In the genomic region with DNA sequence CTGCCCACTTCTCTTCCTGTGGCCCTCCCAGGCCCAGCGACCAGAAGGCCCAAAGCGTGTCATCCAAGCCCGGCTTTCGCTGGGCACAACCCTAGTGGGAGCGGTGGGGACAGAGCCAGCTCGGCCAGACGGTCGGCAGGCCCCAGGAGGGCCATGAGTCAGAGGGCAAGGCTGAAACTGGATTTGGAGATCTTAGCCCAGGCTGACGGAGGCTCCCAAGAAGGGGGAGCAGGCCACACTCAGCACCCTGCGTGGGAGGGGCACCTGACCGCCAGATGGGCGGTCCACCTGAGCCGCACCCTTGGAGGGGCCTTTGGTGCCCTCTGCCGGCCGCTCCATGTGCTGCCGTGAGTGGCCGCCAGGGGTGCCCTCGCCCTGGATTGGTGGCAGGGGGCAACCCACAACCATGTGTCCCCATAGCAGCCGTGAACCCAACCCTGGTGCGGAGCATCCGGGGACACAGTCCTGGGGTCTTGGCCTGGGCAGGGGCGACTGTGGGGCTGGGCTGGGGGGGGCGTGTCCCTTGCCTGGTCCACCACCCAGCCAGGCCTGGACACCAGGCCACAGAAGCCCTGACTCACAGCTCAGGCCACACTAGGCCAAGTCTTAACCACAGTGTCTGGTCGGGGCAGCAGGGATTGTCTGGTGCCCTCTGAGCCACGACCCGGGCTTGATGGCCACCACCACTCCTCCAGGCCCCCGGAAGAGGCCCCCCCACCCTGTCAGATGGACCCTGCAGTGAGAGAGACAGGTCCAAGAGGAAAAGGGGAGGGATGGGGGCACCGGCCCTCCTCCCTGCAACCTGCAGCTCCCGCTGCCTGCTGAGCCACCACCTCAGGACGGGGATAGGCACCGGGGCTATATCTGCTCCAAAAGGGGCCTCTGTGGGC, we compare ENCODE assay signal across 8 cellular contexts. TPM values are rescaled to one million over a fixed set of nuclear protein-coding genes. Genes with fewer than 3 reads are reported as not detected.
DNase-seq lines count a peak whose midpoint lies in the region; ATAC-seq and TF ChIP-seq lines count a peak whose summit lies in the region.

No MANE protein-coding gene starts in this region.

- ATAC-seq in GM21381 (IDR thresholded peaks at IDR 0.05; ENCODE audit: unreplicated experiment) (peak; percentile 37), HG02759 (IDR thresholded peaks at IDR 0.05; ENCODE audit: unreplicated experiment) (no peak)

- TF ChIP-seq CTCF in choroid plexus epithelial cell (conservative IDR thresholded peaks at IDR 0.05; ENCODE audit: low read depth, low read length) (peak; percentile 93), liver (IDR thresholded peaks at IDR 0.05; ENCODE audit: low read depth, low read length, missing input control) (peak; percentile 96)

- DNase-seq in NCI-H1694 treated with DMSO at 0.1 percent for 48 hours (lab: John Stamatoyannopoulos, UW) (peak; percentile 26), choroid plexus epithelial cell (ENCODE audit: low read depth) (peak; percentile 67)
- DNase-seq in activated CD4-positive, alpha-beta T cell treated with anti-CD3 and anti-CD28 coated beads, Interleukin-2, amount 10 ng/mL, durations not matched to agents 24 days and 14 days = peak; percentile 95
- DNase-seq in stimulated activated CD4-positive, alpha-beta T cell treated with anti-CD3 and anti-CD28 coated beads, Interleukin-4, amount 100 ng/mL, for 48 hours (ENCODE audit: low read depth in 2 of 2) = peak; percentile 75 to 80

- H3K4me3 ChIP-seq in BLaER1 treated with 17β-estradiol and CSF1 and Interleukin-3, amounts not matched to agents 10 nM and 100 nM = no peak overlapping the region
- H3K4me3 ChIP-seq in choroid plexus epithelial cell (ENCODE audit: low read depth, low read length) (no peak overlapping the region), liver (ENCODE audit: low read depth in 1 of 3, low read length in 3 of 3) (no peak overlapping the region)

- intact Hi-C loops in activated CD4-positive, alpha-beta T cell treated with anti-CD3 and anti-CD28 coated beads, Interleukin-2, amount 10 ng/mL, durations not matched to agents 24 days and 14 days (cut with micrococcal nuclease) = loop anchor here (2.0 kb wide), 2 partner anchors 19 to 33 kb away; a partner anchor contains a TSS

- peak overlapping the region in 5 of 11 experiments; percentile 25 to 49 (median 43); a peak in 9 of 22 replicates for H3K9ac ChIP-seq in BLaER1 treated with 17β-estradiol and CSF1 and Interleukin-3, amounts not matched to agents 10 nM and 100 nM
- peak overlapping the region in 1 of 2 donors; percentile 16 for H3K9ac ChIP-seq in liver (ENCODE audit: low read depth in 1 of 2, low read length in 2 of 2)

- H3K9me3 Mint-ChIP-seq in activated CD4-positive, alpha-beta T cell treated with anti-CD3 and anti-CD28 coated beads, Interleukin-2, amount 10 ng/mL, durations not matched to agents 24 days and 14 days = no peaks in the 10 kb centered on the region

- peaks cover 24 to 38% (median 32%) of the 10 kb centered on the region in 11 experiments for H3K27me3 ChIP-seq in BLaER1 treated with 17β-estradiol and CSF1 and Interleukin-3, amounts not matched to agents 10 nM and 100 nM
- H3K27me3 ChIP-seq in liver (ENCODE audit: control insufficient read depth in 4 of 4, insufficient read depth in 4 of 4, low read length in 3 of 4) = no peaks in the 10 kb centered on the region

- H3K4me3 Mint-ChIP-seq in activated CD4-positive, alpha-beta T cell treated with anti-CD3 and anti-CD28 coated beads, Interleukin-2, amount 10 ng/mL, durations not matched to agents 24 days and 14 days = no peak overlapping the region

- H3K27ac Mint-ChIP-seq in activated CD4-positive, alpha-beta T cell treated with anti-CD3 and anti-CD28 coated beads, Interleukin-2, amount 10 ng/mL, durations not matched to agents 24 days and 14 days = no peak overlapping the region

- no peaks in the 10 kb centered on the region for H3K36me3 Mint-ChIP-seq in activated CD4-positive, alpha-beta T cell treated with anti-CD3 and anti-CD28 coated beads, Interleukin-2, amount 10 ng/mL, durations not matched to agents 24 days and 14 days (ENCODE audit: low read depth)

- H3K4me1 Mint-ChIP-seq in activated CD4-positive, alpha-beta T cell treated with anti-CD3 and anti-CD28 coated beads, Interleukin-2, amount 10 ng/mL, durations not matched to agents 24 days and 14 days = peaks cover 8% of the 10 kb centered on the region

- H3K4me2 ChIP-seq in BLaER1 treated with 17β-estradiol and CSF1 and Interleukin-3, amounts not matched to agents 10 nM and 100 nM = peak overlapping the region; percentile 7 to 92 (median 78); a peak in 21 of 22 replicates

- H3K36me3 ChIP-seq in BLaER1 treated with 17β-estradiol and CSF1 and Interleukin-3, amounts not matched to agents 10 nM and 100 nM = no peaks in the 10 kb centered on the region
- H3K36me3 ChIP-seq in liver (ENCODE audit: control insufficient read depth in 4 of 4, insufficient read depth in 3 of 4, low read depth in 1 of 4, low read length in 3 of 4) = peaks cover 2 to 14% (median 8%) of the 10 kb centered on the region in 4 donors

- H3K27me3 Mint-ChIP-seq in activated CD4-positive, alpha-beta T cell treated with anti-CD3 and anti-CD28 coated beads, Interleukin-2, amount 10 ng/mL, durations not matched to agents 24 days and 14 days = peaks cover 5% of the 10 kb centered on the region

- peak overlapping the region in 1 of 11 experiments; percentile 10; a peak in 2 of 22 replicates for H3K27ac ChIP-seq in BLaER1 treated with 17β-estradiol and CSF1 and Interleukin-3, amounts not matched to agents 10 nM and 100 nM
- peak overlapping the region in 1 of 2 donors; percentile 12 for H3K27ac ChIP-seq in liver (ENCODE audit: low read depth in 1 of 2, low read length in 2 of 2)

- peaks cover 0 to 4% (median 0%) of the 10 kb centered on the region in 11 experiments; a peak in 2 of 22 replicates for H4K20me1 ChIP-seq in BLaER1 treated with 17β-estradiol and CSF1 and Interleukin-3, amounts not matched to agents 10 nM and 100 nM

- WGBS in liver = 35% methylated on average over 31 of the region's 31 CpGs

- no peaks in the 10 kb centered on the region for H3K9me3 ChIP-seq in BLaER1 treated with 17β-estradiol and CSF1 and Interleukin-3, amounts not matched to agents 10 nM and 100 nM (replicated peaks in 1 of 11)
- H3K9me3 ChIP-seq in liver (ENCODE audit: control insufficient read depth in 4 of 4, low read length in 3 of 4) = no peaks in the 10 kb centered on the region

- TF ChIP-seq RAD21 in liver (IDR thresholded peaks at IDR 0.05) = peak; percentile 85 to 91

- H3K4me1 ChIP-seq in BLaER1 treated with 17β-estradiol and CSF1 and Interleukin-3, amounts not matched to agents 10 nM and 100 nM = peaks cover 15 to 59% (median 45%) of the 10 kb centered on the region in 10 experiments; a peak in 19 of 20 replicates
- H3K4me1 ChIP-seq in liver (ENCODE audit: control insufficient read depth in 4 of 4, insufficient read depth in 4 of 4, low read length in 3 of 4) = peaks cover 0 to 6% (median 2%) of the 10 kb centered on the region in 4 donors

TF ChIP-seq in liver, 16 proteins besides CTCF, POLR2A, EP300 and RAD21 (continues in another document):
- TF ChIP-seq FOXA1 (IDR thresholded peaks at IDR 0.05) = no peak
- TF ChIP-seq, protein P1, sequence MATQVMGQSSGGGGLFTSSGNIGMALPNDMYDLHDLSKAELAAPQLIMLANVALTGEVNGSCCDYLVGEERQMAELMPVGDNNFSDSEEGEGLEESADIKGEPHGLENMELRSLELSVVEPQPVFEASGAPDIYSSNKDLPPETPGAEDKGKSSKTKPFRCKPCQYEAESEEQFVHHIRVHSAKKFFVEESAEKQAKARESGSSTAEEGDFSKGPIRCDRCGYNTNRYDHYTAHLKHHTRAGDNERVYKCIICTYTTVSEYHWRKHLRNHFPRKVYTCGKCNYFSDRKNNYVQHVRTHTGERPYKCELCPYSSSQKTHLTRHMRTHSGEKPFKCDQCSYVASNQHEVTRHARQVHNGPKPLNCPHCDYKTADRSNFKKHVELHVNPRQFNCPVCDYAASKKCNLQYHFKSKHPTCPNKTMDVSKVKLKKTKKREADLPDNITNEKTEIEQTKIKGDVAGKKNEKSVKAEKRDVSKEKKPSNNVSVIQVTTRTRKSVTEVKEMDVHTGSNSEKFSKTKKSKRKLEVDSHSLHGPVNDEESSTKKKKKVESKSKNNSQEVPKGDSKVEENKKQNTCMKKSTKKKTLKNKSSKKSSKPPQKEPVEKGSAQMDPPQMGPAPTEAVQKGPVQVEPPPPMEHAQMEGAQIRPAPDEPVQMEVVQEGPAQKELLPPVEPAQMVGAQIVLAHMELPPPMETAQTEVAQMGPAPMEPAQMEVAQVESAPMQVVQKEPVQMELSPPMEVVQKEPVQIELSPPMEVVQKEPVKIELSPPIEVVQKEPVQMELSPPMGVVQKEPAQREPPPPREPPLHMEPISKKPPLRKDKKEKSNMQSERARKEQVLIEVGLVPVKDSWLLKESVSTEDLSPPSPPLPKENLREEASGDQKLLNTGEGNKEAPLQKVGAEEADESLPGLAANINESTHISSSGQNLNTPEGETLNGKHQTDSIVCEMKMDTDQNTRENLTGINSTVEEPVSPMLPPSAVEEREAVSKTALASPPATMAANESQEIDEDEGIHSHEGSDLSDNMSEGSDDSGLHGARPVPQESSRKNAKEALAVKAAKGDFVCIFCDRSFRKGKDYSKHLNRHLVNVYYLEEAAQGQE (IDR thresholded peaks at IDR 0.05) = no peak
- TF ChIP-seq RXRA (IDR thresholded peaks at IDR 0.05) = peak in 1 of 2 donors; percentile 59
- TF ChIP-seq EGR1 (IDR thresholded peaks at IDR 0.05; ENCODE audit: low read depth in 2 of 2) = peak; percentile 77 to 93
- no peak for TF ChIP-seq TAF1 (conservative IDR thresholded peaks at IDR 0.05)
- no peak for TF ChIP-seq FOXA2 (IDR thresholded peaks at IDR 0.05)

RNA-seq across cellular contexts. Expression of a gene that starts 19.2 kb away (rescaled TPM):
- 265 and 279 TPM in 2 replicates for total RNA-seq in activated CD4-positive, alpha-beta T cell treated with anti-CD3 and anti-CD28 coated beads, Interleukin-2, amount 10 ng/mL, durations not matched to agents 24 days and 14 days
- total RNA-seq in liver = 100 to 1,000 TPM in 1 of 2 donors, 10 to 100 TPM in 1; 72.5 to 181 TPM
- polyA plus RNA-seq in liver = 100 to 1,000 TPM; 123 to 133 TPM

RNA-seq across cellular contexts. Expression of a gene that starts 22.1 kb away (rescaled TPM):
- 15.3 and 19.8 TPM in 2 replicates for total RNA-seq in activated CD4-positive, alpha-beta T cell treated with anti-CD3 and anti-CD28 coated beads, Interleukin-2, amount 10 ng/mL, durations not matched to agents 24 days and 14 days
- total RNA-seq in liver = 100 to 1,000 TPM in 1 of 2 donors, 10 to 100 TPM in 1; 24.4 to 138 TPM
- polyA plus RNA-seq in liver = 10 to 100 TPM; 62.2 to 63.2 TPM

RNA-seq across cellular contexts. Expression of a gene that starts 32.5 kb away (rescaled TPM):
- total RNA-seq in activated CD4-positive, alpha-beta T cell treated with anti-CD3 and anti-CD28 coated beads, Interleukin-2, amount 10 ng/mL, durations not matched to agents 24 days and 14 days = 12.3 and 12.5 TPM in 2 replicates
- total RNA-seq in liver = 10 to 100 TPM in 1 of 2 donors, 1 to 10 TPM in 1; 5.1 to 11.1 TPM
- polyA plus RNA-seq in liver = 10 to 100 TPM in 1 of 2 donors, 1 to 10 TPM in 1; 5.3 to 12.4 TPM

RNA-seq across cellular contexts. Expression of a gene that starts 33.1 kb away (rescaled TPM):
- total RNA-seq in activated CD4-positive, alpha-beta T cell treated with anti-CD3 and anti-CD28 coated beads, Interleukin-2, amount 10 ng/mL, durations not matched to agents 24 days and 14 days = 66.3 and 73.9 TPM in 2 replicates
- 10 to 100 TPM in 1 of 2 donors, 1 to 10 TPM in 1; 9.6 to 11.4 TPM for total RNA-seq in liver
- 10 to 100 TPM in 1 of 2 donors, 1 to 10 TPM in 1; 7.0 to 10.5 TPM for polyA plus RNA-seq in liver

RNA-seq across cellular contexts. Expression of a gene that starts 49.2 kb away (rescaled TPM):
- 81.7 and 82.2 TPM in 2 replicates for total RNA-seq in activated CD4-positive, alpha-beta T cell treated with anti-CD3 and anti-CD28 coated beads, Interleukin-2, amount 10 ng/mL, durations not matched to agents 24 days and 14 days
- total RNA-seq in liver = 10 to 100 TPM; 26.3 to 37.2 TPM
- 10 to 100 TPM; 22.7 to 23.0 TPM for polyA plus RNA-seq in liver

Comparison
In these comparisons a context has a peak if more than half of its experiments do, and no peak if none do; other contexts are left out.
1. DNase-seq: peak in every context shown above with its lines; median percentile 95 in activated CD4-positive, alpha-beta T cell treated with anti-CD3 and anti-CD28 coated beads, Interleukin-2, amount 10 ng/mL, durations not matched to agents 24 days and 14 days; 78 in stimulated activated CD4-positive, alpha-beta T cell treated with anti-CD3 and anti-CD28 coated beads, Interleukin-4, amount 100 ng/mL, for 48 hours; 67 in choroid plexus epithelial cell; 26 in NCI-H1694 treated with DMSO at 0.1 percent for 48 hours.